In genomic region chr3:67804545-67804944, GRCh38 we compare ENCODE assay signal across 26 cellular contexts.
DNase-seq lines count a peak whose midpoint lies in the region; ATAC-seq and TF ChIP-seq lines count a peak whose summit lies in the region.
"Had no signal": no experiment of that assay in that cellular context is flagged by ENCODE, and none has a peak within 500 bp of the region (broad histone marks: within the 10 kb centered on the region; RNA-seq: fewer than 3 reads in every experiment).

No MANE protein-coding gene starts in this region.

- TF ChIP-seq CTCF in upper lobe of right lung (IDR thresholded peaks at IDR 0.05) (no peak), GM20000 (IDR thresholded peaks at IDR 0.05; ENCODE audit: extremely low read depth, missing control alignments) (no peak)

- DNase-seq in HCEC 1CT (peak; percentile 66), amniotic epithelial cell (ENCODE audit: low read depth) (peak; percentile 20), kidney tubule cell (ENCODE audit: low spot score) (peak; percentile 2), upper lobe of right lung (no peak), GM20000 (ENCODE audit: low spot score) (no peak), cerebellar cortex (ENCODE audit: low spot score) (no peak)
- DNase-seq in activated CD4-positive, CD25-positive, alpha-beta regulatory T cell (lab: John Stamatoyannopoulos, UW): no peak
- DNase-seq: AML-193; CD4-positive, alpha-beta T cell; GDM1; NCI-H1048; NCI-H1417 treated with DMSO at 0.1 percent for 48 hours; NCI-H1694 treated with DMSO at 0.1 percent for 48 hours; NCI-H2081; NCI-H226; NCI-H510A treated with DMSO at 0.1 percent for 48 hours; NCI-H748 treated with DMSO at 0.1 percent for 48 hours; NK-92 treated with Interleukin-12 subunit alpha and Interleukin-12 subunit beta, amount 100 ng/mL, for 24 hours; PC-3; T-cell had no signal

- H3K27ac ChIP-seq in upper lobe of right lung: no peak overlapping the region
- H3K27ac ChIP-seq: A549; BLaER1 treated with 17β-estradiol and CSF1 and Interleukin-3, amounts not matched to agents 10 nM and 100 nM; KMS-11; SJSA1 had no signal

- H3K27me3 ChIP-seq in upper lobe of right lung: no peaks in the 10 kb centered on the region
- H3K27me3 ChIP-seq: BLaER1 treated with 17β-estradiol and CSF1 and Interleukin-3, amounts not matched to agents 10 nM and 100 nM; SJSA1 had no signal

- H3K36me3 ChIP-seq in upper lobe of right lung: no peaks in the 10 kb centered on the region
- H3K36me3 ChIP-seq: SJSA1 had no signal

- ATAC-seq in upper lobe of right lung: peak; percentile 16
- ATAC-seq: A549, PC-3, Right ventricle myocardium inferior, T-cell had no signal

- intact Hi-C loops in upper lobe of right lung (cut with DNase I): no loop called here

- H3K4me1 ChIP-seq in upper lobe of right lung: no peaks in the 10 kb centered on the region
- H3K4me1 ChIP-seq: A549; BLaER1 treated with 17β-estradiol and CSF1 and Interleukin-3, amounts not matched to agents 10 nM and 100 nM; SJSA1 had no signal

- no peak overlapping the region for H3K4me3 ChIP-seq in upper lobe of right lung
- H3K4me3 ChIP-seq: A549; BLaER1 treated with 17β-estradiol and CSF1 and Interleukin-3, amounts not matched to agents 10 nM and 100 nM; GM12878; SJSA1 had no signal

- H3K9me3 ChIP-seq in upper lobe of right lung: no peaks in the 10 kb centered on the region
- H3K9me3 ChIP-seq: SJSA1 had no signal

Comparison
In these comparisons a context has a peak if more than half of its experiments do, and no peak if none do; other contexts are left out.
1. DNase-seq: peak in HCEC 1CT (single experiment), amniotic epithelial cell (single experiment) and kidney tubule cell (single experiment); none in upper lobe of right lung (single experiment), GM20000 (single experiment), activated CD4-positive, CD25-positive, alpha-beta regulatory T cell (0 of 4) and cerebellar cortex (single experiment).